ENCODE assay signal across 25 cellular contexts in genomic region chr10:125066704-125067447, GRCh38.
A peak's percentile ranks its signal among the peaks of the same experiment; 100 is the strongest.
DNase-seq lines count a peak whose midpoint lies in the region; ATAC-seq, FAIRE-seq and TF ChIP-seq lines count a peak whose summit lies in the region.
"Had no signal": no experiment of that assay in that cellular context is flagged by ENCODE, and none has a peak within 500 bp of the region (broad histone marks: within the 10 kb centered on the region; RNA-seq: fewer than 3 reads in every experiment).

No MANE protein-coding gene starts in this region.

- H3K27me3 Mint-ChIP-seq in activated naive CD4-positive, alpha-beta T cell treated with anti-CD3 and anti-CD28 coated beads, Interleukin-2, amount 10 ng/mL, durations not matched to agents 7 days and 5 days, result peaks cover 35% of the 10 kb centered on the region
- H3K27me3 Mint-ChIP-seq: CD4-positive, alpha-beta T cell had no signal

- no peak overlapping the region for H3K4me3 Mint-ChIP-seq in activated naive CD4-positive, alpha-beta T cell treated with anti-CD3 and anti-CD28 coated beads, Interleukin-2, amount 10 ng/mL, durations not matched to agents 7 days and 5 days
- H3K4me3 Mint-ChIP-seq: activated T-cell treated with anti-CD3 and anti-CD28 coated beads, Interleukin-2, amount 50 U/mL, for 24 hours; CD4-positive, alpha-beta T cell; stimulated activated naive B cell treated with anti-CD40 and anti-IgM and Interleukin-4, amounts not matched to agents 10 μg/mL and 1 μg/mL and 100 μg/mL, for 72 hours; T-helper 1 cell treated with Interleukin-12 subunit alpha and Interleukin-12 subunit beta and Interleukin-4 antibody, amounts not matched to agents 30 μg/mL and 1 μg/mL, for 36 hours had no signal

- H3K9me3 ChIP-seq in OCI-LY7 (ENCODE audit: low read length), result no peaks in the 10 kb centered on the region
- H3K9me3 ChIP-seq in kidney (ENCODE audit: control insufficient read depth in 1 of 2, low read length in 2 of 2), result no peaks in the 10 kb centered on the region
- H3K9me3 ChIP-seq in prostate gland, result no peaks in the 10 kb centered on the region
- H3K9me3 ChIP-seq: lower lobe of right lung, mucosa of descending colon, Peyer's patch, suprapubic skin had no signal

- no peak for ATAC-seq in HG02798 (IDR thresholded peaks at IDR 0.05; ENCODE audit: poor library complexity, unreplicated experiment)
- ATAC-seq: lower lobe of right lung; mucosa of descending colon; stimulated activated naive B cell treated with anti-CD40 and anti-IgM and Interleukin-4, amounts not matched to agents 10 μg/mL and 1 μg/mL and 100 μg/mL, for 72 hours had no signal

- no peaks in the 10 kb centered on the region for H3K9me3 Mint-ChIP-seq in activated naive CD4-positive, alpha-beta T cell treated with anti-CD3 and anti-CD28 coated beads, Interleukin-2, amount 10 ng/mL, durations not matched to agents 7 days and 5 days
- H3K9me3 Mint-ChIP-seq: activated T-cell treated with anti-CD3 and anti-CD28 coated beads, Interleukin-2, amount 50 U/mL, for 24 hours; CD4-positive, alpha-beta T cell; T-helper 1 cell treated with Interleukin-12 subunit alpha and Interleukin-12 subunit beta and Interleukin-4 antibody, amounts not matched to agents 30 μg/mL and 1 μg/mL, for 36 hours had no signal

- H3K4me1 Mint-ChIP-seq in activated naive CD4-positive, alpha-beta T cell treated with anti-CD3 and anti-CD28 coated beads, Interleukin-2, amount 10 ng/mL, durations not matched to agents 7 days and 5 days, result peaks cover 16% of the 10 kb centered on the region

- no peaks in the 10 kb centered on the region for H4K20me1 ChIP-seq in OCI-LY7 (ENCODE audit: insufficient read depth, low read length)

- no peaks in the 10 kb centered on the region for H3K36me3 ChIP-seq in OCI-LY7 (ENCODE audit: insufficient read depth, low read length)
- peaks cover 0 to 4% of the 10 kb centered on the region in 2 donors for H3K36me3 ChIP-seq in kidney (ENCODE audit: control insufficient read depth in 1 of 2, insufficient read depth in 2 of 2, low read length in 2 of 2)
- H3K36me3 ChIP-seq in prostate gland, result no peaks in the 10 kb centered on the region
- H3K36me3 ChIP-seq: Peyer's patch, suprapubic skin had no signal

- TF ChIP-seq CTCF in C4-2B (conservative IDR thresholded peaks at IDR 0.05) (no peak), OCI-LY7 (conservative IDR thresholded peaks at IDR 0.05; ENCODE audit: low read length) (no peak), kidney (IDR thresholded peaks at IDR 0.05; ENCODE audit: borderline replicate concordance, extremely low read depth, insufficient read depth) (no peak), prostate gland (IDR thresholded peaks at IDR 0.05) (no peak)

- H2AFZ ChIP-seq in OCI-LY7 (ENCODE audit: low read length), result no peak overlapping the region

- H3K4me3 ChIP-seq in OCI-LY7 (ENCODE audit: low read depth, low read length, poor library complexity, severe bottlenecking) (no peak overlapping the region), kidney (ENCODE audit: low read length in 2 of 2) (no peak overlapping the region), prostate gland (no peak overlapping the region)
- H3K4me3 ChIP-seq: lower lobe of right lung, mucosa of descending colon, Peyer's patch, suprapubic skin had no signal

- H3K27ac ChIP-seq in C4-2B (peak overlapping the region; percentile 71), OCI-LY7 (ENCODE audit: low read depth, low read length, poor library complexity, severe bottlenecking) (no peak overlapping the region), kidney (ENCODE audit: low read depth in 2 of 2, low read length in 2 of 2) (no peak overlapping the region), prostate gland (peak overlapping the region; percentile 90 to 91)
- H3K27ac ChIP-seq: brain microvascular endothelial cell, lower lobe of right lung, Peyer's patch, suprapubic skin had no signal

- peak overlapping the region; percentile 76 for H3K4me2 ChIP-seq in OCI-LY7 (ENCODE audit: low read length)

- CTCF ChIA-PET in OCI-LY7 (lab: Charles Lee; ENCODE audit: unreplicated experiment), result interaction anchor here (0.6 kb wide), 1 partner anchor 612 kb away, joined by 5 read pairs; no protein-coding TSS in a partner anchor
- CTCF ChIA-PET in activated naive CD4-positive, alpha-beta T cell treated with anti-CD3 and anti-CD28 coated beads, Interleukin-2, amount 10 ng/mL, durations not matched to agents 7 days and 5 days (lab: Charles Lee), result no interaction called here

- BruUV-seq in OCI-LY7 (replicated peaks; lab: Mats Ljungman, UMichigan), result no TSS peak

- no peak for TF ChIP-seq POLR2A in prostate gland (IDR thresholded peaks at IDR 0.05)

- H3K9ac ChIP-seq in kidney (ENCODE audit: low read length in 2 of 2), result peak overlapping the region in 1 of 2 donors; percentile 32

- no peak overlapping the region for H3K27ac Mint-ChIP-seq in activated naive CD4-positive, alpha-beta T cell treated with anti-CD3 and anti-CD28 coated beads, Interleukin-2, amount 10 ng/mL, durations not matched to agents 7 days and 5 days
- H3K27ac Mint-ChIP-seq: activated T-cell treated with anti-CD3 and anti-CD28 coated beads, Interleukin-2, amount 50 U/mL, for 24 hours; CD4-positive, alpha-beta T cell; stimulated activated naive B cell treated with anti-CD40 and anti-IgM and Interleukin-4, amounts not matched to agents 10 μg/mL and 1 μg/mL and 100 μg/mL, for 72 hours; T-helper 1 cell treated with Interleukin-12 subunit alpha and Interleukin-12 subunit beta and Interleukin-4 antibody, amounts not matched to agents 30 μg/mL and 1 μg/mL, for 36 hours had no signal

- FAIRE-seq in kidney (lab: Jason Lieb, UNC), result no peak
- FAIRE-seq: colon had no signal

- POLR2A ChIA-PET in OCI-LY7 (lab: Charles Lee), result interaction anchor here (1.0 to 1.1 kb wide), 2 partner anchors 9 to 11 kb away, joined by 4 to 5 read pairs; no protein-coding TSS in a partner anchor

- H3K27me3 ChIP-seq in prostate gland (replicated peaks; ENCODE audit: insufficient read depth), result no peaks in the 10 kb centered on the region
- H3K27me3 ChIP-seq: brain microvascular endothelial cell, Peyer's patch, suprapubic skin had no signal

- DNase-seq in OCI-LY7 (ENCODE audit: low spot score), result no peak
- peak; percentile 15 for DNase-seq in kidney
- DNase-seq in prostate gland (ENCODE audit: low spot score), result no peak
- no peak for DNase-seq in activated naive CD4-positive, alpha-beta T cell treated with anti-CD3 and anti-CD28 coated beads, Interleukin-2, amount 10 ng/mL, durations not matched to agents 7 days and 5 days
- no peak for DNase-seq in NCI-H2107 (lab: John Stamatoyannopoulos, UW)
- DNase-seq: activated CD4-positive, alpha-beta T cell treated with anti-CD3 and anti-CD28 coated beads for 4 hours; activated T-cell treated with anti-CD3 and anti-CD28 coated beads, Interleukin-2, amount 50 U/mL, for 24 hours; brain microvascular endothelial cell; CD4-positive, alpha-beta T cell; effector memory CD4-positive, alpha-beta T cell; erythroblast; hippocampal formation; lower lobe of right lung; mucosa of descending colon; NCI-H1417 treated with DMSO at 0.1 percent for 48 hours; NK-92 treated with Interleukin-12 subunit alpha and Interleukin-12 subunit beta, amount 100 ng/mL, for 24 hours; Peyer's patch; retina; stimulated activated CD4-positive, alpha-beta T cell treated with anti-CD3 and anti-CD28 coated beads, Interleukin-4, amount 100 ng/mL, for 24 hours; stimulated activated naive B cell treated with anti-CD40 and anti-IgM and Interleukin-4, amounts not matched to agents 10 μg/mL and 1 μg/mL and 100 μg/mL, for 72 hours had no signal

- intact Hi-C loops in OCI-LY7 (cut with micrococcal nuclease; ENCODE audit: unreplicated experiment), result loop anchor here (10.0 kb wide), 1 partner anchor 658 kb away; no protein-coding TSS in a partner anchor
- intact Hi-C loops in kidney (cut with DNase I), result no loop called here
- intact Hi-C loops in prostate gland (cut with DNase I), result no loop called here

- H3K4me1 ChIP-seq in OCI-LY7 (ENCODE audit: insufficient read depth, low read length, poor library complexity, severe bottlenecking) (peaks cover 51% of the 10 kb centered on the region), kidney (ENCODE audit: control insufficient read depth in 1 of 2, insufficient read depth in 1 of 2, low read depth in 1 of 2, low read length in 2 of 2) (peaks cover 47 to 56% of the 10 kb centered on the region in 2 donors), prostate gland (replicated peaks) (peaks cover 36% of the 10 kb centered on the region)

- WGBS in prostate gland, result 54% methylated on average over 12 of the region's 12 CpGs

- H3K9me2 ChIP-seq in OCI-LY7 (ENCODE audit: insufficient read depth, low read length), result no peaks in the 10 kb centered on the region

- H3K36me3 Mint-ChIP-seq in activated naive CD4-positive, alpha-beta T cell treated with anti-CD3 and anti-CD28 coated beads, Interleukin-2, amount 10 ng/mL, durations not matched to agents 7 days and 5 days, result no peaks in the 10 kb centered on the region

- no peaks in the 10 kb centered on the region for H3K79me2 ChIP-seq in OCI-LY7 (ENCODE audit: insufficient read depth, low read depth, low read length)

Comparison
In these comparisons a context has a peak if more than half of its experiments do, and no peak if none do; other contexts are left out.
1. H3K27ac ChIP-seq: peak in C4-2B (single experiment) and prostate gland (2 of 2); none in OCI-LY7 (single experiment) and kidney (0 of 2).